14 cellular contexts compared by ENCODE assay signal in the genomic region with DNA sequence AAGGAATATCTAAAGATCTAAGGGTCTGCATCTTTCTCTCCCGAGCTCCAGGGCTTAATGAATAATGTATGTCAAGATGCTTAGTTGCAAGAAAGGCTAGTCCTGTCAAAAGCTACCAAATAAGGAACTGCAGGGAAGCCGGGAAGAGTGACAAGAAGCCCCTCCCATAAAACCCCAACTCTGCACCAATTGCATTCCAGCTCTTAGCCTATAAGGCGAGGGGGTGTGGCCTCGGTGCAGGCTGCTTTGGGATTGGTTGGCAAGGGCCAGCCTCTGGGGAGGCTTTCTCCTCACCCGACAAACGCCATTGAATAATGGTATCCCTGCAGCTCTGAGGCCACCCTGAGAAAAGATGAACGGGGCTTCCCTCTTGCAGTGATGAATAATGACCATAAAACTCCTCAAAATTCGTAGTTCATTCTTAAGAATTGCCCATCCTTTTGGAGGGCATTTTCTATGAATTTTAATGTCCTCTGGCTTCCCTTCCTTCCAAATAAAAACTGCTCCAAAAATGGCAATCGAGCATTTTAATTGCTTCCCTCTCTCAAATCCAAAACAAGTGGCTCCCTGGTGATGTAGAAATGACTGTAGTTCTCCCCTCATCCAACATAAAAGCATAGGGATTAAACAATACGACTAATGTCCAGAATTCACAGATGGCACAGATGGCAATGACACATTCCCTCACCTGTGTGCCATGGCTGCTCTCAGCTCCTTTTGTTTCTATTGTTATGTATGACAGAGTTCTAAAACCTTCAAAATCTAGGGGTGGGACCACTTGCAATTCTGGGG.
DNase-seq lines count a peak whose midpoint lies in the region; ATAC-seq and TF ChIP-seq lines count a peak whose summit lies in the region.
"Had no signal": no experiment of that assay in that cellular context is flagged by ENCODE, and none has a peak within 500 bp of the region (broad histone marks: within the 10 kb centered on the region; RNA-seq: fewer than 3 reads in every experiment).

No MANE protein-coding gene starts in this region.

- H3K9me3 Mint-ChIP-seq in GM23338: no peaks in the 10 kb centered on the region
- no peaks in the 10 kb centered on the region for H3K9me3 Mint-ChIP-seq in activated naive CD4-positive, alpha-beta T cell treated with anti-CD3 and anti-CD28 coated beads, Interleukin-2, amount 50 U/mL, for 72 hours
- H3K9me3 Mint-ChIP-seq in Calu3 (ENCODE audit: low read depth, unreplicated experiment): no peaks in the 10 kb centered on the region
- H3K9me3 Mint-ChIP-seq: activated CD4-positive, alpha-beta memory T cell treated with anti-CD3 and anti-CD28 coated beads for 36 hours; nephron had no signal

- H3K27me3 ChIP-seq in GM23338 (ENCODE audit: insufficient read depth): no peaks in the 10 kb centered on the region
- no peaks in the 10 kb centered on the region for H3K27me3 ChIP-seq in dorsolateral prefrontal cortex
- no peaks in the 10 kb centered on the region for H3K27me3 ChIP-seq in left lung
- H3K27me3 ChIP-seq: colonic mucosa had no signal

- DNase-seq in GM23338 (ENCODE audit: low spot score) (peak; percentile 93), NCI-H460 (ENCODE audit: extremely low read depth, low read depth) (peak; percentile 96), dorsolateral prefrontal cortex (peak; percentile 48 to 91 (median 85)), nucleus accumbens (lab: John Stamatoyannopoulos, UW) (peak; percentile 19 to 93 (median 80)), AG20443 (ENCODE audit: low spot score) (no peak), Calu3 (no peak), left lung (no peak)
- no peak for DNase-seq in activated naive CD4-positive, alpha-beta T cell treated with anti-CD3 and anti-CD28 coated beads, Interleukin-2, amount 50 U/mL, for 72 hours (ENCODE audit: low spot score in 2 of 2)
- DNase-seq: activated CD4-positive, alpha-beta memory T cell treated with anti-CD3 and anti-CD28 coated beads for 36 hours; colonic mucosa; kidney glomerular epithelial cell; NCI-H1105; trophoblast cell had no signal

- H3K4me3 ChIP-seq in GM23338 (no peak overlapping the region), dorsolateral prefrontal cortex (peak overlapping the region in 58 of 59 donors; percentile 20 to 66 (median 50)), left lung (no peak overlapping the region)
- H3K4me3 ChIP-seq: colonic mucosa had no signal

- H4K20me1 ChIP-seq in GM23338 (replicated peaks; ENCODE audit: insufficient read depth): no peaks in the 10 kb centered on the region

- no peaks in the 10 kb centered on the region for H3F3A ChIP-seq in GM23338 (replicated peaks; ENCODE audit: low read depth)

- TF ChIP-seq CTCF in GM23338 (conservative IDR thresholded peaks at IDR 0.05; ENCODE audit: low read depth in 2 of 2): no peak
- peak in 1 of 56 donors; percentile 25 for TF ChIP-seq CTCF in dorsolateral prefrontal cortex (IDR thresholded peaks at IDR 0.05 in 54 of 56, conservative IDR thresholded peaks at IDR 0.05 in 2 of 56; ENCODE audit: low read depth in 1 of 56, partially characterized antibody in 56 of 56)
- no peak for TF ChIP-seq CTCF in Calu3 (IDR thresholded peaks at IDR 0.05; ENCODE audit: unreplicated experiment)
- no peak for TF ChIP-seq CTCF in left lung (IDR thresholded peaks at IDR 0.05)

- CTCF ChIA-PET in Calu3 (lab: Charles Lee): no interaction called here

- no peaks in the 10 kb centered on the region for H3K36me3 ChIP-seq in GM23338 (ENCODE audit: insufficient read depth)
- no peaks in the 10 kb centered on the region for H3K36me3 ChIP-seq in left lung
- H3K36me3 ChIP-seq: colonic mucosa had no signal

- ATAC-seq in GM23338: peak; percentile 87
- ATAC-seq in activated naive CD4-positive, alpha-beta T cell treated with anti-CD3 and anti-CD28 coated beads, Interleukin-2, amount 50 U/mL, for 72 hours: no peak
- ATAC-seq in left lung: no peak

- intact Hi-C loops in dorsolateral prefrontal cortex (cut with DNase I): no loop called here
- intact Hi-C loops in Calu3 (cut with micrococcal nuclease; ENCODE audit: unreplicated experiment): no loop called here
- intact Hi-C loops in left lung (cut with DNase I): loop anchor here in 1 of 2 donors (10.0 kb wide), 1 partner anchor 115 kb away; no protein-coding TSS in a partner anchor

- peaks cover 23% of the 10 kb centered on the region for H3K4me1 ChIP-seq in GM23338 (ENCODE audit: insufficient read depth)
- H3K4me1 ChIP-seq in left lung: peaks cover 6 to 23% of the 10 kb centered on the region in 2 donors
- H3K4me1 ChIP-seq: colonic mucosa had no signal

- peak overlapping the region; percentile 66; the same call in 1 of the 2 replicates for H3K27ac Mint-ChIP-seq in GM23338
- H3K27ac Mint-ChIP-seq in activated naive CD4-positive, alpha-beta T cell treated with anti-CD3 and anti-CD28 coated beads, Interleukin-2, amount 50 U/mL, for 72 hours: no peak overlapping the region
- H3K27ac Mint-ChIP-seq in Calu3 (ENCODE audit: unreplicated experiment): no peak overlapping the region
- H3K27ac Mint-ChIP-seq: activated CD4-positive, alpha-beta memory T cell treated with anti-CD3 and anti-CD28 coated beads for 36 hours had no signal

- H3K4me3 Mint-ChIP-seq in GM23338: no peak overlapping the region; the same call in 2 of the 3 replicates
- H3K4me3 Mint-ChIP-seq in Calu3 (ENCODE audit: low read depth, unreplicated experiment): no peak overlapping the region
- H3K4me3 Mint-ChIP-seq: activated CD4-positive, alpha-beta memory T cell treated with anti-CD3 and anti-CD28 coated beads for 36 hours; nephron had no signal

- H3K79me2 ChIP-seq in GM23338 (replicated peaks; ENCODE audit: insufficient read depth): no peaks in the 10 kb centered on the region

- H3K27me3 Mint-ChIP-seq in GM23338 (ENCODE audit: insufficient read depth, low read depth, poor library complexity): peaks cover 3% of the 10 kb centered on the region
- H3K27me3 Mint-ChIP-seq in Calu3 (ENCODE audit: unreplicated experiment): no peaks in the 10 kb centered on the region
- H3K27me3 Mint-ChIP-seq: activated CD4-positive, alpha-beta memory T cell treated with anti-CD3 and anti-CD28 coated beads for 36 hours had no signal

- no peaks in the 10 kb centered on the region for H3K9me3 ChIP-seq in left lung
- H3K9me3 ChIP-seq: colonic mucosa had no signal

- 0 out of 2 replicates have a peak overlapping the region, but pooled peaks have one; percentile 7 for H3K4me2 ChIP-seq in GM23338

- BruUV-seq in Calu3 (replicated peaks; lab: Mats Ljungman, UMichigan): no TSS peak

- no peaks in the 10 kb centered on the region for H3K9me2 ChIP-seq in GM23338 (ENCODE audit: insufficient read depth)

- peaks cover 4% of the 10 kb centered on the region; the same call in 1 of the 3 replicates for H3K36me3 Mint-ChIP-seq in GM23338 (ENCODE audit: low read depth)
- peaks cover 0 to 18% of the 10 kb centered on the region in 2 donors for H3K36me3 Mint-ChIP-seq in activated naive CD4-positive, alpha-beta T cell treated with anti-CD3 and anti-CD28 coated beads, Interleukin-2, amount 50 U/mL, for 72 hours
- no peaks in the 10 kb centered on the region for H3K36me3 Mint-ChIP-seq in Calu3 (ENCODE audit: insufficient read depth, unreplicated experiment)

- H3K4me1 Mint-ChIP-seq in GM23338: peaks cover 43% of the 10 kb centered on the region
- H3K4me1 Mint-ChIP-seq in Calu3 (ENCODE audit: low read depth, unreplicated experiment): no peaks in the 10 kb centered on the region

- H3K27ac ChIP-seq in GM23338 (ENCODE audit: low read depth) (no peak overlapping the region), dorsolateral prefrontal cortex (peak overlapping the region in 40 of 59 donors; percentile 4 to 76 (median 50)), left lung (no peak overlapping the region)
- H3K27ac ChIP-seq: colonic mucosa had no signal

- no peak overlapping the region for H2AFZ ChIP-seq in GM23338

TF ChIP-seq in GM23338, 12 proteins besides CTCF, POLR2A, EP300 and RAD21 (continues in another document):
- TF ChIP-seq ZNF114 (CRISPR knock-in tag; IDR thresholded peaks at IDR 0.05) (no peak), CREB1 (CRISPR knock-in tag; IDR thresholded peaks at IDR 0.05; ENCODE audit: low read depth) (no peak), ZNF331 (CRISPR knock-in tag; IDR thresholded peaks at IDR 0.05; ENCODE audit: low read depth) (no peak)

Comparison
In these comparisons a context has a peak if more than half of its experiments do, and no peak if none do; other contexts are left out.
1. DNase-seq: peak in GM23338 (single experiment), NCI-H460 (single experiment), dorsolateral prefrontal cortex (10 of 10) and nucleus accumbens (56 of 56); none in activated naive CD4-positive, alpha-beta T cell treated with anti-CD3 and anti-CD28 coated beads, Interleukin-2, amount 50 U/mL, for 72 hours (0 of 2), AG20443 (single experiment), Calu3 (single experiment) and left lung (0 of 2).
2. H3K27ac ChIP-seq: peak in dorsolateral prefrontal cortex (40 of 59); none in GM23338 (single experiment) and left lung (0 of 2).
3. H3K4me3 ChIP-seq: peak in dorsolateral prefrontal cortex (58 of 59); none in GM23338 (single experiment) and left lung (0 of 2).